In the genomic region with DNA sequence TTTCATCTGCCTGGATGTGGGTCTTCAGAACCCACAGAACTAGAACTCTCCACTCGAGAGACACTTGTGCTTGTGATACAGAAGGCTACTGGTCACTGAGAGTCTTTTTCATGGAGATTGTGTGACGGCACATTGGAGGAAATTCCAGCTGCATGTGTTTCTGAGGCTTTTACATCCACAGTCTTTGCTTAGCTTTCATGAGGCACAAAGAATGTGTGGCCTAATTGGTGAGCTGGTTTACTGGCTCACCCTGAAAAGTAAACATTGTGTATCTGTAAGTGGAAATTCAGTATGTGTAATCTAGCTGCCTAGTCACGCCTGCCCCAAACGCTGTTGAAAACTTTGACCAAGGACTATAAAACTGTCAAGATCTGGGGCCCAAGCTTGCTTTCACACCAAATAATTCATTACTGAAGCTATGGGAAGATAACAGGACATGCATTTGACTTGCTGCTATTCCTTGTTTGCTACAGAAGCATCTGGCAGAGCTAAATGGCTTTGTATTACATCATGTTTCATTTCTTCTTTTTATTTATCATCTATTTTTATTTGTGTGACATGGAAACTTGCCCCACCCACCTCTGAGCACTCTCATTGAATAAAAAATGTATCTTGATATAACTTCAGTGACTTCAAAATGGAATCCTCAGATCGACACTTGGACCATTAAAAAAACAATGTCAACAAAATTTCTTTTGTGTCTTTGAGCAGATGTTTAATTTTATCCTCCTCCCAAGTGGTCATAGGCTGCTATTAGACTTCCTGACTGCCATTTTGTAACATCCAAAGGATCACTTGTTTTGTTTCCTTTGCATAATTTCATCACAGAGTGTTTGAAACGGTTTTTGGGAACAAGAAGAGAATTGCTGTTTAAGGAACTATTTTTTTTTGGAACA, we compare ENCODE assay signal across 11 cellular contexts.
DNase-seq lines count a peak whose midpoint lies in the region; TF ChIP-seq lines count a peak whose summit lies in the region.
"Had no signal": no experiment of that assay in that cellular context is flagged by ENCODE, and none has a peak within 500 bp of the region (broad histone marks: within the 10 kb centered on the region; RNA-seq: fewer than 3 reads in every experiment).

No MANE protein-coding gene starts in this region.

- H3K27me3 ChIP-seq in liver (ENCODE audit: control insufficient read depth in 4 of 4, insufficient read depth in 4 of 4, low read length in 3 of 4) = no peaks in the 10 kb centered on the region

- TF ChIP-seq RAD21 in liver (IDR thresholded peaks at IDR 0.05) = no peak

- no peak overlapping the region for H3K4me3 Mint-ChIP-seq in activated T-helper 2 cell treated with anti-CD3 and anti-CD28 coated beads, Interferon-gamma antibody, Interleukin-2, Interleukin-4, amounts not matched to agents 10 μg/mL and 5 μg/mL and 100 μg/mL, durations not matched to agents 14 hours and 24 hours and 36 hours (ENCODE audit: low read depth)
- H3K4me3 Mint-ChIP-seq in activated T-helper 1 cell treated with anti-CD3 and anti-CD28 coated beads, Interleukin-12 subunit alpha, Interleukin-12 subunit beta, Interleukin-2, Interleukin-4 antibody, amounts not matched to agents 30 ng/mL and 10 ng/mL and 1 ng/mL, durations not matched to agents 14 hours and 24 hours and 36 hours = no peak overlapping the region

- H3K4me1 ChIP-seq in liver (ENCODE audit: control insufficient read depth in 4 of 4, insufficient read depth in 4 of 4, low read length in 3 of 4) = peaks cover 0 to 13% (median 9%) of the 10 kb centered on the region in 4 donors

- H3K9me3 ChIP-seq in liver (ENCODE audit: control insufficient read depth in 4 of 4, low read length in 3 of 4) = no peaks in the 10 kb centered on the region

- no peaks in the 10 kb centered on the region for H3K36me3 ChIP-seq in liver (ENCODE audit: control insufficient read depth in 4 of 4, insufficient read depth in 3 of 4, low read depth in 1 of 4, low read length in 3 of 4)

- WGBS in liver = 61% methylated on average over 6 of the region's 6 CpGs

- H3K27ac ChIP-seq in liver (ENCODE audit: low read depth in 1 of 2, low read length in 2 of 2) = no peak overlapping the region

- H3K9ac ChIP-seq in liver (ENCODE audit: low read depth in 1 of 2, low read length in 2 of 2) = no peak overlapping the region

- H3K27me3 Mint-ChIP-seq in activated T-helper 2 cell treated with anti-CD3 and anti-CD28 coated beads, Interferon-gamma antibody, Interleukin-2, Interleukin-4, amounts not matched to agents 10 μg/mL and 5 μg/mL and 100 μg/mL, durations not matched to agents 14 hours and 24 hours and 36 hours (ENCODE audit: low read depth) = no peaks in the 10 kb centered on the region
- H3K27me3 Mint-ChIP-seq in activated T-helper 1 cell treated with anti-CD3 and anti-CD28 coated beads, Interleukin-12 subunit alpha, Interleukin-12 subunit beta, Interleukin-2, Interleukin-4 antibody, amounts not matched to agents 30 ng/mL and 10 ng/mL and 1 ng/mL, durations not matched to agents 14 hours and 24 hours and 36 hours (ENCODE audit: insufficient read depth) = peaks cover 2% of the 10 kb centered on the region

- H3K9me3 Mint-ChIP-seq in activated T-helper 2 cell treated with anti-CD3 and anti-CD28 coated beads, Interferon-gamma antibody, Interleukin-2, Interleukin-4, amounts not matched to agents 10 μg/mL and 5 μg/mL and 100 μg/mL, durations not matched to agents 14 hours and 24 hours and 36 hours = no peaks in the 10 kb centered on the region
- no peaks in the 10 kb centered on the region for H3K9me3 Mint-ChIP-seq in activated T-helper 1 cell treated with anti-CD3 and anti-CD28 coated beads, Interleukin-12 subunit alpha, Interleukin-12 subunit beta, Interleukin-2, Interleukin-4 antibody, amounts not matched to agents 30 ng/mL and 10 ng/mL and 1 ng/mL, durations not matched to agents 14 hours and 24 hours and 36 hours

- peak; percentile 100 for DNase-seq in AG09309 (ENCODE audit: low read depth)
- peak; percentile 89 for DNase-seq in LHCN-M2 (ENCODE audit: low read depth)
- DNase-seq in amniotic epithelial cell (ENCODE audit: low read depth) = peak; percentile 98
- DNase-seq in cerebellar cortex (ENCODE audit: low spot score) = no peak
- DNase-seq in activated T-helper 2 cell treated with anti-CD3 and anti-CD28 coated beads, Interferon-gamma antibody, Interleukin-2, Interleukin-4, amounts not matched to agents 10 μg/mL and 5 μg/mL and 100 μg/mL, durations not matched to agents 14 hours and 24 hours and 36 hours (ENCODE audit: low spot score) = no peak
- no peak for DNase-seq in hippocampal formation (lab: John Stamatoyannopoulos, UW)
- DNase-seq in activated T-helper 1 cell treated with anti-CD3 and anti-CD28 coated beads, Interleukin-12 subunit alpha, Interleukin-12 subunit beta, Interleukin-2, Interleukin-4 antibody, amounts not matched to agents 30 ng/mL and 10 ng/mL and 1 ng/mL, durations not matched to agents 14 hours and 24 hours and 36 hours (ENCODE audit: low spot score) = no peak
- DNase-seq: activated gamma-delta T cell treated with Interleukin-2 at 50 U/mL for 16 hours, DND-41, left cardiac atrium had no signal

- H3K36me3 Mint-ChIP-seq in activated T-helper 2 cell treated with anti-CD3 and anti-CD28 coated beads, Interferon-gamma antibody, Interleukin-2, Interleukin-4, amounts not matched to agents 10 μg/mL and 5 μg/mL and 100 μg/mL, durations not matched to agents 14 hours and 24 hours and 36 hours (ENCODE audit: low read depth) = no peaks in the 10 kb centered on the region
- H3K36me3 Mint-ChIP-seq in activated T-helper 1 cell treated with anti-CD3 and anti-CD28 coated beads, Interleukin-12 subunit alpha, Interleukin-12 subunit beta, Interleukin-2, Interleukin-4 antibody, amounts not matched to agents 30 ng/mL and 10 ng/mL and 1 ng/mL, durations not matched to agents 14 hours and 24 hours and 36 hours (ENCODE audit: low read depth) = no peaks in the 10 kb centered on the region

- H3K4me3 ChIP-seq in AG09309 (ENCODE audit: control insufficient read depth, low read depth, low read length) = no peak overlapping the region
- no peak overlapping the region for H3K4me3 ChIP-seq in liver (ENCODE audit: low read depth in 1 of 3, low read length in 3 of 3)

- intact Hi-C loops in activated T-helper 2 cell treated with anti-CD3 and anti-CD28 coated beads, Interferon-gamma antibody, Interleukin-2, Interleukin-4, amounts not matched to agents 10 μg/mL and 5 μg/mL and 100 μg/mL, durations not matched to agents 14 hours and 24 hours and 36 hours (cut with micrococcal nuclease) = no loop called here
- intact Hi-C loops in activated T-helper 1 cell treated with anti-CD3 and anti-CD28 coated beads, Interleukin-12 subunit alpha, Interleukin-12 subunit beta, Interleukin-2, Interleukin-4 antibody, amounts not matched to agents 30 ng/mL and 10 ng/mL and 1 ng/mL, durations not matched to agents 14 hours and 24 hours and 36 hours (cut with micrococcal nuclease) = no loop called here

- no peaks in the 10 kb centered on the region for H3K4me1 Mint-ChIP-seq in activated T-helper 2 cell treated with anti-CD3 and anti-CD28 coated beads, Interferon-gamma antibody, Interleukin-2, Interleukin-4, amounts not matched to agents 10 μg/mL and 5 μg/mL and 100 μg/mL, durations not matched to agents 14 hours and 24 hours and 36 hours (ENCODE audit: low read depth)
- H3K4me1 Mint-ChIP-seq in activated T-helper 1 cell treated with anti-CD3 and anti-CD28 coated beads, Interleukin-12 subunit alpha, Interleukin-12 subunit beta, Interleukin-2, Interleukin-4 antibody, amounts not matched to agents 30 ng/mL and 10 ng/mL and 1 ng/mL, durations not matched to agents 14 hours and 24 hours and 36 hours (ENCODE audit: low read depth) = no peaks in the 10 kb centered on the region

- no peak overlapping the region for H3K27ac Mint-ChIP-seq in activated T-helper 2 cell treated with anti-CD3 and anti-CD28 coated beads, Interferon-gamma antibody, Interleukin-2, Interleukin-4, amounts not matched to agents 10 μg/mL and 5 μg/mL and 100 μg/mL, durations not matched to agents 14 hours and 24 hours and 36 hours
- no peak overlapping the region for H3K27ac Mint-ChIP-seq in activated T-helper 1 cell treated with anti-CD3 and anti-CD28 coated beads, Interleukin-12 subunit alpha, Interleukin-12 subunit beta, Interleukin-2, Interleukin-4 antibody, amounts not matched to agents 30 ng/mL and 10 ng/mL and 1 ng/mL, durations not matched to agents 14 hours and 24 hours and 36 hours

- TF ChIP-seq CTCF in AG09309 (IDR thresholded peaks at IDR 0.05; ENCODE audit: control insufficient read depth, insufficient read depth, low read depth, low read length, missing control alignments) = no peak
- no peak for TF ChIP-seq CTCF in liver (IDR thresholded peaks at IDR 0.05; ENCODE audit: low read depth, low read length, missing input control)

TF ChIP-seq in liver, 16 proteins besides CTCF, POLR2A, EP300 and RAD21:
- no peak for TF ChIP-seq FOXA1 (IDR thresholded peaks at IDR 0.05)
- TF ChIP-seq RXRA (IDR thresholded peaks at IDR 0.05) = peak in 1 of 2 donors; percentile 8
- TF ChIP-seq NR2F2 (IDR thresholded peaks at IDR 0.05) = no peak
- TF ChIP-seq GABPA (IDR thresholded peaks at IDR 0.05 in 1 of 2, conservative IDR thresholded peaks at IDR 0.05 in 1 of 2) = no peak
- peak; percentile 9 for TF ChIP-seq SP1 (IDR thresholded peaks at IDR 0.05)

Comparison
In these comparisons a context has a peak if more than half of its experiments do, and no peak if none do; other contexts are left out.
1. DNase-seq: peak in AG09309 (single experiment), LHCN-M2 (single experiment) and amniotic epithelial cell (single experiment); none in cerebellar cortex (single experiment), activated T-helper 2 cell treated with anti-CD3 and anti-CD28 coated beads, Interferon-gamma antibody, Interleukin-2, Interleukin-4, amounts not matched to agents 10 μg/mL and 5 μg/mL and 100 μg/mL, durations not matched to agents 14 hours and 24 hours and 36 hours (single experiment), hippocampal formation (0 of 2) and activated T-helper 1 cell treated with anti-CD3 and anti-CD28 coated beads, Interleukin-12 subunit alpha, Interleukin-12 subunit beta, Interleukin-2, Interleukin-4 antibody, amounts not matched to agents 30 ng/mL and 10 ng/mL and 1 ng/mL, durations not matched to agents 14 hours and 24 hours and 36 hours (single experiment).